1 cellular context compared by ENCODE assay signal in genomic region chr21:46184625-46185555, GRCh38.
TF ChIP-seq lines count a peak whose summit lies in the region.

No MANE protein-coding gene starts in this region.

TF ChIP-seq in GM23338, 12 proteins besides CTCF, POLR2A, EP300 and RAD21 (continued from another document):
- peak; percentile 54 for TF ChIP-seq POLR2AphosphoS5 (IDR thresholded peaks at IDR 0.05; ENCODE audit: low read depth)
